ENCODE assay signal across 8 cellular contexts in the genomic region with DNA sequence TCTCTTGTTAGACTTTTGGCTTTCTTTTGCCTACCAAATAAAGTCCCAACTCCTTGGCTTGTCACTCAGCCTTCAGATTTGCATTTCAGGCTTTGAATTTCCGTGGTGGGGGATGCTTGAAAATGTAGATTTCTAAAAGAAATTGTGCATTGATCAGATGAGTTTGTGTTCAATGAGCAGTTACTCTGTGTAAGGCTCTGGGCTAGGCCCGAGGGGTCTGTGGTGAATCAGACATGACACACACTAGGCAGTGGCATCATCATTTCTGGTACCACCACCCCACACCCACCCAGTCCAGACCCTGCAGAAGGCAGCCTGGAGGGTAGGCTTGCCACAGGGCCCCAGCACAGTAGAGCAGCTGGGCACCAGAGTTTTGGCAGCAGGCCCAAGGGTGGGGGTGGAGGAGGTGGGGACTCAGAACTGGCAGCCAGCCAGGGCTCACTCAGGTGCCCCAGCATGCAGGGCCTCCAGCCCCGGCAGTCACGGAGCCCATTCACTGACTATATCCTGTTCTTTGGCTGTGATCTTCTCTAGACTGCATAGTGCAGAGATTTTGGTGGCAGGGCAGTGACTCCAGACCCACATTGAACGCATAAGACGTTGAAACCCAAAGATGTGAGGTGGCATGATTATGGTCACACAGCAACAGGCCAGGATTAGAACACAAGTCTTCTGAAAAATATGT.
A peak's percentile ranks its signal among the peaks of the same experiment; 100 is the strongest.
DNase-seq lines count a peak whose midpoint lies in the region; ATAC-seq lines count a peak whose summit lies in the region.

No MANE protein-coding gene starts in this region.

- ATAC-seq in HG02798 (IDR thresholded peaks at IDR 0.05; ENCODE audit: poor library complexity, unreplicated experiment) (peak; percentile 69), GM19395 (IDR thresholded peaks at IDR 0.05; ENCODE audit: unreplicated experiment) (no peak)

- DNase-seq in Daoy (ENCODE audit: low read depth) (peak; percentile 92), NCI-H2171 treated with DMSO at 0.1 percent for 48 hours (lab: John Stamatoyannopoulos, UW) (peak; percentile 94), epithelial cell of prostate (ENCODE audit: low read depth, low spot score) (no peak), HuH-7 (ENCODE audit: low spot score) (no peak)
- DNase-seq in activated CD4-positive, alpha-beta T cell treated with anti-CD3 and anti-CD28 coated beads for 4 hours: peak; percentile 48 to 71
- DNase-seq in stimulated activated CD4-positive, alpha-beta T cell treated with anti-CD3 and anti-CD28 coated beads, Interleukin-15, amount 100 ng/mL, for 48 hours (ENCODE audit: low read depth in 2 of 2): peak; percentile 47 to 57

- H3K27ac ChIP-seq in epithelial cell of prostate: peak overlapping the region; percentile 1

Comparison
In these comparisons a context has a peak if more than half of its experiments do, and no peak if none do; other contexts are left out.
1. DNase-seq: peak in Daoy (single experiment), NCI-H2171 treated with DMSO at 0.1 percent for 48 hours (single experiment), activated CD4-positive, alpha-beta T cell treated with anti-CD3 and anti-CD28 coated beads for 4 hours (2 of 2) and stimulated activated CD4-positive, alpha-beta T cell treated with anti-CD3 and anti-CD28 coated beads, Interleukin-15, amount 100 ng/mL, for 48 hours (2 of 2); none in epithelial cell of prostate (single experiment) and HuH-7 (single experiment).